22 cellular contexts compared by ENCODE assay signal in the genomic region with DNA sequence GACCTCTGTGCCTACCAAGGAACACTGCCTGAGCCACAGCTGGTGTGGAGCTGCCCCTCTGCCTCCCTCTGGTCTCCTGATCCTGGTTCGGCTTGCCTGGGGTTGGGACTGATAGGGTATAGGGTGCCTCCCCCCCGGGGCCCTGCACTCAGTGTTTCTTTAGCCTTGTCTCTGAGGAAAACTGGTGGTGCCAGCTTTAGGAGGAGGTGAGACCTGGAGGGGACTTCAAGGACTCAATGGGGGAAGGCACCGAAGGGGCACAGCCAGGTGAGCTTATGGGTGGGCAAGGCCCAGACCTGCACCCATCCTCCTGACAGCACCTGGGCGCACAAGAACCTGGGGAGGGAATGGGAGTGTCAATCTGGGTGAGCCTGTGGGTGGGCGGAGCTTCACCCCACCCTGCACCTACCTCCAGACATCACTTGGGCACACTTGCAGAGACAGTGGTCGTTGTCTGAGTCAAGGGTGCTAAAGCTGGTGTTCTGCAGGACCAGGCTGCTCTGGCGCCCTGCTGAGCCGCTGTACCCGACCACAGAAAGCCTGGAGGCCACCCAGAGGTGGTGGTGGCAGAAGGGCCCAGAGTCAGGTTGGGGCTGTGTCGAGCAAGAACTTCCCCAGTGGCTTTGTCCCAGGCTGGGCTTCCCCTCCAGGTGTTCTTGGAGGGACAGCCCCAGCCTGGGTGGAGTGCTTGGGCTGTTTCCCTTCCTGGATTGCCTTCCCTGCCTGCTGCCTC. TPM values are rescaled to one million over a fixed set of nuclear protein-coding genes. Genes with fewer than 3 reads are reported as not detected.
"Had no signal": no experiment of that assay in that cellular context is flagged by ENCODE, and none has a peak within 500 bp of the region (broad histone marks: within the 10 kb centered on the region; RNA-seq: fewer than 3 reads in every experiment).

No MANE protein-coding gene starts in this region.

- H3K36me3 ChIP-seq: cardiac muscle cell, stomach, vagina had no signal

- H3K4me3 Mint-ChIP-seq: activated B cell treated with CpG ODN at 0.5 μM for 24 hours; activated naive CD8-positive, alpha-beta T cell treated with anti-CD3 and anti-CD28 coated beads, Interleukin-2, amount 10 ng/mL, durations not matched to agents 7 days and 5 days; effector memory CD8-positive, alpha-beta T cell; nephron had no signal

- H3K27ac ChIP-seq: cardiac muscle cell, stomach, vagina had no signal

- DNase-seq: activated B cell treated with CpG ODN at 0.5 μM for 24 hours; activated CD4-positive, alpha-beta T cell treated with anti-CD3 and anti-CD28 coated beads for 48 hours; activated CD8-positive, alpha-beta memory T cell treated with anti-CD3 and anti-CD28 coated beads, Interleukin-2, amount 50 U/mL, for 48 hours; activated gamma-delta T cell; activated naive CD8-positive, alpha-beta T cell treated with anti-CD3 and anti-CD28 coated beads, Interleukin-2, amount 10 ng/mL, durations not matched to agents 7 days and 5 days; amygdala; effector memory CD8-positive, alpha-beta T cell; foreskin fibroblast; hypothalamus; occipital lobe; stimulated activated CD4-positive, alpha-beta T cell treated with anti-CD3 and anti-CD28 coated beads, Interleukin-2, amount 100 ng/mL, for 24 hours; stomach; SW 1271; trophoblast cell had no signal

- H3K4me3 ChIP-seq: cardiac muscle cell, lung, stomach, vagina had no signal

- H3K9me3 Mint-ChIP-seq: activated B cell treated with CpG ODN at 0.5 μM for 24 hours; activated naive CD8-positive, alpha-beta T cell treated with anti-CD3 and anti-CD28 coated beads, Interleukin-2, amount 10 ng/mL, durations not matched to agents 7 days and 5 days; effector memory CD8-positive, alpha-beta T cell; nephron had no signal

- H3K36me3 Mint-ChIP-seq: activated naive CD8-positive, alpha-beta T cell treated with anti-CD3 and anti-CD28 coated beads, Interleukin-2, amount 10 ng/mL, durations not matched to agents 7 days and 5 days had no signal

- H3K4me1 Mint-ChIP-seq: activated B cell treated with CpG ODN at 0.5 μM for 24 hours, nephron had no signal

- H3K27ac Mint-ChIP-seq: activated B cell treated with CpG ODN at 0.5 μM for 24 hours, nephron had no signal

- H3K27me3 Mint-ChIP-seq: activated B cell treated with CpG ODN at 0.5 μM for 24 hours; activated naive CD8-positive, alpha-beta T cell treated with anti-CD3 and anti-CD28 coated beads, Interleukin-2, amount 10 ng/mL, durations not matched to agents 7 days and 5 days had no signal

- ATAC-seq: effector memory CD8-positive, alpha-beta T cell had no signal

- H3K9me3 ChIP-seq: stomach, vagina had no signal

- H3K4me1 ChIP-seq: stomach, vagina had no signal

- H3K27me3 ChIP-seq: cardiac muscle cell, vagina had no signal

RNA-seq across cellular contexts. Expression of gene ANGPT4, which starts 42.1 kb away (rescaled TPM):
- total RNA-seq: activated B cell treated with CpG ODN at 0.5 μM for 24 hours; activated naive CD8-positive, alpha-beta T cell treated with anti-CD3 and anti-CD28 coated beads, Interleukin-2, amount 10 ng/mL, durations not matched to agents 7 days and 5 days; dermis microvascular lymphatic vessel endothelial cell; glomerular endothelial cell; occipital lobe; T-helper 2 cell treated with Interferon-gamma antibody and Interleukin-4, amounts not matched to agents 100 ng/mL and 5 ng/mL, for 36 hours; temporal lobe had no signal
